In genomic region chr7:135650831-135651573, GRCh38 we compare ENCODE assay signal across 1 cellular context.
TF ChIP-seq lines count a peak whose summit lies in the region.

No MANE protein-coding gene starts in this region.

TF ChIP-seq in SK-N-SH, 30 proteins besides CTCF, POLR2A, EP300 and RAD21 (continued from another document):
- TF ChIP-seq NFIC (IDR thresholded peaks at IDR 0.05; ENCODE audit: borderline replicate concordance) (no peak), SMC3 (IDR thresholded peaks at IDR 0.05; ENCODE audit: low read depth, low read length) (no peak), RFX5 (IDR thresholded peaks at IDR 0.05; ENCODE audit: low read length) (no peak), JUND (IDR thresholded peaks at IDR 0.05) (no peak), IRF3 (IDR thresholded peaks at IDR 0.05; ENCODE audit: low read depth, low read length) (no peak), RCOR1 (IDR thresholded peaks at IDR 0.05; ENCODE audit: low read length) (no peak), REST (IDR thresholded peaks at IDR 0.05; ENCODE audit: low read depth, low read length) (no peak), MAX (IDR thresholded peaks at IDR 0.05; ENCODE audit: low read depth) (no peak), FOXM1 (IDR thresholded peaks at IDR 0.05; ENCODE audit: low read depth) (no peak), CHD2 (IDR thresholded peaks at IDR 0.05; ENCODE audit: low read length, partially characterized antibody) (no peak), FOXJ3 (CRISPR knock-in tag; IDR thresholded peaks at IDR 0.05) (no peak)
- TF ChIP-seq, protein P1, sequence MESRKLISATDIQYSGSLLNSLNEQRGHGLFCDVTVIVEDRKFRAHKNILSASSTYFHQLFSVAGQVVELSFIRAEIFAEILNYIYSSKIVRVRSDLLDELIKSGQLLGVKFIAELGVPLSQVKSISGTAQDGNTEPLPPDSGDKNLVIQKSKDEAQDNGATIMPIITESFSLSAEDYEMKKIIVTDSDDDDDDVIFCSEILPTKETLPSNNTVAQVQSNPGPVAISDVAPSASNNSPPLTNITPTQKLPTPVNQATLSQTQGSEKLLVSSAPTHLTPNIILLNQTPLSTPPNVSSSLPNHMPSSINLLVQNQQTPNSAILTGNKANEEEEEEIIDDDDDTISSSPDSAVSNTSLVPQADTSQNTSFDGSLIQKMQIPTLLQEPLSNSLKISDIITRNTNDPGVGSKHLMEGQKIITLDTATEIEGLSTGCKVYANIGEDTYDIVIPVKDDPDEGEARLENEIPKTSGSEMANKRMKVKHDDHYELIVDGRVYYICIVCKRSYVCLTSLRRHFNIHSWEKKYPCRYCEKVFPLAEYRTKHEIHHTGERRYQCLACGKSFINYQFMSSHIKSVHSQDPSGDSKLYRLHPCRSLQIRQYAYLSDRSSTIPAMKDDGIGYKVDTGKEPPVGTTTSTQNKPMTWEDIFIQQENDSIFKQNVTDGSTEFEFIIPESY (IDR thresholded peaks at IDR 0.05; ENCODE audit: borderline replicate concordance, low read depth): no peak
